Comparison of ENCODE assay signal across 17 cellular contexts in the genomic region with DNA sequence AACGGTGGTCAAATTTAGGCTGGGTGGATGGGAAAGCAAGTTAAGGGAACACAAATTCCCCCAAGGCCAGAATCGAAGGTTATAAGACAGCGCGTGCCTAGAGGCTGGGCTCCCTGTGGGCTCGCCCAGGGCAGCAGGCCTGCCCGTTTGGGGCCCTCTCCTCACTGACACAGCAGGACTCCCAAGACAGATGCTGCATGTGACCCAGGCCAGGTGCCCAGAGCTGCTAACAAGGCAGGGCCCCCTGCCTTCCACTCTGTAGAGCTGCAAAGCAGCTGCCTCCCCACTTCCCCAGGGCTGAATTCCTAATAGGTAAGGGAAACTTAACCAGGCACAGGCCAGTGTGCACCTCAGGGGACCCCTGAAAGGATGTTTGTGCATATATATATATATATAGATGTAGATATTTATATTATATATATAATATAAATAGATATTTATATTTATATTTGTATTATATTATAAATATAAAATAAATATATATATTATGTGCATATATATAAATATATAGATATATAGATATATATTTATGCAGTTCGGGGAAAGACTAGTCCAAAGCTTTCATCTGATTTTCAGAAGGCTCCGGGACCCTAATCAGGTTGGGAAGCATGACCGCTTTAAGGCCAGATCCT. TPM values are rescaled to one million over a fixed set of nuclear protein-coding genes. Genes with fewer than 3 reads are reported as not detected.
A peak's percentile ranks its signal among the peaks of the same experiment; 100 is the strongest.
DNase-seq lines count a peak whose midpoint lies in the region; ATAC-seq and TF ChIP-seq lines count a peak whose summit lies in the region.
"Had no signal": no experiment of that assay in that cellular context is flagged by ENCODE, and none has a peak within 500 bp of the region (broad histone marks: within the 10 kb centered on the region; RNA-seq: fewer than 3 reads in every experiment).

No MANE protein-coding gene starts in this region.

- no peak overlapping the region for H3K27ac Mint-ChIP-seq in osteocyte (ENCODE audit: unreplicated experiment)
- H3K27ac Mint-ChIP-seq: activated CD4-positive, alpha-beta memory T cell treated with anti-CD3 and anti-CD28 coated beads for 36 hours; CD8-positive, alpha-beta memory T cell; stimulated activated naive B cell treated with anti-CD40 and anti-IgM and Interleukin-4, amounts not matched to agents 10 μg/mL and 1 μg/mL and 100 μg/mL, for 72 hours had no signal

- DNase-seq in NCI-H524 (lab: John Stamatoyannopoulos, UW) = peak; percentile 35 to 79
- DNase-seq in NCI-H524 treated with DMSO at 0.1 percent for 48 hours (lab: John Stamatoyannopoulos, UW) = no peak
- DNase-seq in NCI-H2171 treated with DMSO at 0.1 percent for 48 hours (lab: John Stamatoyannopoulos, UW) = peak; percentile 81
- DNase-seq in epithelial cell of esophagus (ENCODE audit: low read depth) = no peak
- DNase-seq in osteocyte (ENCODE audit: extremely low spot score, unreplicated experiment) = peak; percentile 67
- no peak for DNase-seq in NCI-H2029 (lab: John Stamatoyannopoulos, UW)
- DNase-seq in activated T-cell treated with anti-CD3 and anti-CD28 coated beads, Interleukin-2, amount 50 U/mL, for 4 hours = no peak
- no peak for DNase-seq in EL
- DNase-seq: NCI-H1048, SIG-M5 had no signal

- no peak overlapping the region for H3K4me3 Mint-ChIP-seq in osteocyte (ENCODE audit: unreplicated experiment)
- H3K4me3 Mint-ChIP-seq in activated T-cell treated with anti-CD3 and anti-CD28 coated beads, Interleukin-2, amount 50 U/mL, for 4 hours = no peak overlapping the region
- H3K4me3 Mint-ChIP-seq: activated CD4-positive, alpha-beta memory T cell treated with anti-CD3 and anti-CD28 coated beads for 36 hours; CD8-positive, alpha-beta memory T cell; stimulated activated naive B cell treated with anti-CD40 and anti-IgM and Interleukin-4, amounts not matched to agents 10 μg/mL and 1 μg/mL and 100 μg/mL, for 72 hours had no signal

- TF ChIP-seq CTCF in epithelial cell of esophagus (IDR thresholded peaks at IDR 0.05; ENCODE audit: insufficient read depth, low read depth, low read length, missing control alignments) (peak; percentile 8), osteocyte (IDR thresholded peaks at IDR 0.05) (no peak)

- no peak overlapping the region for H3K4me3 ChIP-seq in epithelial cell of esophagus (ENCODE audit: low read length)
- H3K4me3 ChIP-seq: ascending aorta had no signal

- H3K9me3 Mint-ChIP-seq in osteocyte (ENCODE audit: unreplicated experiment) = no peaks in the 10 kb centered on the region
- no peaks in the 10 kb centered on the region for H3K9me3 Mint-ChIP-seq in activated T-cell treated with anti-CD3 and anti-CD28 coated beads, Interleukin-2, amount 50 U/mL, for 4 hours
- H3K9me3 Mint-ChIP-seq: activated CD4-positive, alpha-beta memory T cell treated with anti-CD3 and anti-CD28 coated beads for 36 hours; CD8-positive, alpha-beta memory T cell; stimulated activated naive B cell treated with anti-CD40 and anti-IgM and Interleukin-4, amounts not matched to agents 10 μg/mL and 1 μg/mL and 100 μg/mL, for 72 hours had no signal

- peaks cover 34% of the 10 kb centered on the region for H3K27me3 Mint-ChIP-seq in osteocyte (ENCODE audit: unreplicated experiment)
- H3K27me3 Mint-ChIP-seq in activated T-cell treated with anti-CD3 and anti-CD28 coated beads, Interleukin-2, amount 50 U/mL, for 4 hours (ENCODE audit: low read depth) = peaks cover 8% of the 10 kb centered on the region

- no peaks in the 10 kb centered on the region for H3K4me1 Mint-ChIP-seq in osteocyte (ENCODE audit: unreplicated experiment)
- H3K4me1 Mint-ChIP-seq in activated T-cell treated with anti-CD3 and anti-CD28 coated beads, Interleukin-2, amount 50 U/mL, for 4 hours (ENCODE audit: low read depth) = no peaks in the 10 kb centered on the region
- H3K4me1 Mint-ChIP-seq: CD8-positive, alpha-beta memory T cell had no signal

- no peaks in the 10 kb centered on the region for H3K36me3 Mint-ChIP-seq in osteocyte (ENCODE audit: unreplicated experiment)
- H3K36me3 Mint-ChIP-seq in activated T-cell treated with anti-CD3 and anti-CD28 coated beads, Interleukin-2, amount 50 U/mL, for 4 hours (ENCODE audit: insufficient read depth) = no peaks in the 10 kb centered on the region
- H3K36me3 Mint-ChIP-seq: activated CD4-positive, alpha-beta memory T cell treated with anti-CD3 and anti-CD28 coated beads for 36 hours; CD8-positive, alpha-beta memory T cell; stimulated activated naive B cell treated with anti-CD40 and anti-IgM and Interleukin-4, amounts not matched to agents 10 μg/mL and 1 μg/mL and 100 μg/mL, for 72 hours had no signal

- ATAC-seq in activated T-cell treated with anti-CD3 and anti-CD28 coated beads, Interleukin-2, amount 50 U/mL, for 4 hours = no peak

RNA-seq across cellular contexts. Expression of a gene that starts 43.7 kb away (rescaled TPM):
- 0.21 and 0.40 TPM in 2 replicates for total RNA-seq in osteocyte
- under 1 TPM in 2 of 3 donors, not detected in 1; 0.11 to 0.27 TPM for total RNA-seq in activated T-cell treated with anti-CD3 and anti-CD28 coated beads, Interleukin-2, amount 50 U/mL, for 4 hours
- total RNA-seq: activated CD4-positive, alpha-beta memory T cell treated with anti-CD3 and anti-CD28 coated beads for 36 hours; CD8-positive, alpha-beta memory T cell; mammary epithelial cell had no signal

RNA-seq across cellular contexts. Expression of a gene that starts 48.9 kb away (rescaled TPM):
- not detected in 2 replicates for total RNA-seq in osteocyte
- not detected for total RNA-seq in activated T-cell treated with anti-CD3 and anti-CD28 coated beads, Interleukin-2, amount 50 U/mL, for 4 hours
- total RNA-seq: activated CD4-positive, alpha-beta memory T cell treated with anti-CD3 and anti-CD28 coated beads for 36 hours; ascending aorta; CD8-positive, alpha-beta memory T cell; dermis microvascular lymphatic vessel endothelial cell; fibroblast of lung; mammary epithelial cell had no signal

Comparison
In these comparisons a context has a peak if more than half of its experiments do, and no peak if none do; other contexts are left out.
1. DNase-seq: peak in NCI-H524 (2 of 2), NCI-H2171 treated with DMSO at 0.1 percent for 48 hours (single experiment) and osteocyte (single experiment); none in NCI-H524 treated with DMSO at 0.1 percent for 48 hours (single experiment), epithelial cell of esophagus (single experiment), NCI-H2029 (single experiment), activated T-cell treated with anti-CD3 and anti-CD28 coated beads, Interleukin-2, amount 50 U/mL, for 4 hours (single experiment) and EL (single experiment).